Comparison of ENCODE assay signal across 19 cellular contexts in the genomic region with DNA sequence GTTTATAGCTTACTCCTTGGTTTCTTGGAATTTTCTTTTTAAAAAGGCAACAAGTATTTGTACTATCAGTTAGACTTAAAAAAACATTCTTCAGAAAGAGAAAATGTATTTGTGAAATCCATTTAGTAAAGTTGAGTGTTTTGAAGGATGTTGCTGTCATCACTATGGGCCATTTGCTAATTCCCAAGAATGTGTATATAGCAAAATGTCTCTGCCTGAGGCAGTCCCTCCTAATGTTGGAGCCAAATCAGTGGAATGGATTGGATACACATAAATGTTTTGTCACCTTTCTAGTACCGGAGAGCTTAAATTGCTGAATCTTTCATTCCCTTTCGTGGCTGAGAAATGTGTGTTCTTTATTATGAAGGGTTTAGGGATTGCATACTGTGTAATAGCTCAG.
"Had no signal": no experiment of that assay in that cellular context is flagged by ENCODE, and none has a peak within 500 bp of the region (broad histone marks: within the 10 kb centered on the region; RNA-seq: fewer than 3 reads in every experiment).

No MANE protein-coding gene starts in this region.

- H3K4me1 Mint-ChIP-seq: neural progenitor cell had no signal

- H2AFZ ChIP-seq: neural progenitor cell had no signal

- H3K4me1 ChIP-seq: lower lobe of right lung, sigmoid colon, upper lobe of right lung had no signal

- H3K36me3 ChIP-seq: brain microvascular endothelial cell, lower lobe of right lung, neural progenitor cell, ovary, sigmoid colon, thoracic aorta, upper lobe of right lung had no signal

- H3K4me2 ChIP-seq: neural progenitor cell had no signal

- DNase-seq: activated CD4-positive, alpha-beta memory T cell treated with anti-CD3 and anti-CD28 coated beads, Interleukin-2, amount 10 ng/mL, durations not matched to agents 7 days and 5 days; activated CD4-positive, alpha-beta T cell treated with anti-CD3 and anti-CD28 coated beads for 36 hours; activated effector memory CD4-positive, alpha-beta T cell treated with anti-CD3 and anti-CD28 coated beads, Interleukin-2, amount 50 U/mL, for 16 hours; activated T-cell treated with anti-CD3 and anti-CD28 coated beads, Interleukin-2, amount 50 U/mL, for 24 hours; brain microvascular endothelial cell; erythroblast; left colon; lower lobe of right lung; ovary; sigmoid colon; stimulated activated CD4-positive, alpha-beta T cell treated with anti-CD3 and anti-CD28 coated beads, Interleukin-12 subunit alpha, Interleukin-12 subunit beta, amount 100 ng/mL, for 4 hours; stimulated activated CD4-positive, alpha-beta T cell treated with anti-CD3 and anti-CD28 coated beads, Interleukin-2, amount 100 ng/mL, for 24 hours; upper lobe of right lung had no signal

- H3K36me3 Mint-ChIP-seq: activated naive CD4-positive, alpha-beta T cell treated with anti-CD3 and anti-CD28 coated beads, Interleukin-2, amount 50 U/mL, for 72 hours; neural progenitor cell; stimulated activated effector memory CD8-positive, alpha-beta T cell treated with anti-CD3 and anti-CD28 coated beads, Interleukin-12 subunit alpha, Interleukin-12 subunit beta, amount 100 ng/mL, for 72 hours had no signal

- H3K27ac Mint-ChIP-seq: activated CD4-positive, alpha-beta memory T cell treated with anti-CD3 and anti-CD28 coated beads, Interleukin-2, amount 10 ng/mL, durations not matched to agents 7 days and 5 days; activated CD4-positive, alpha-beta T cell treated with anti-CD3 and anti-CD28 coated beads for 36 hours; activated T-cell treated with anti-CD3 and anti-CD28 coated beads, Interleukin-2, amount 50 U/mL, for 24 hours; dendritic cell treated with granulocyte-macrophage colony-stimulating factor and Interleukin-4, amounts not matched to agents 40 ng/mL and 50 ng/mL, for 4 days; neural progenitor cell; stimulated activated effector memory CD8-positive, alpha-beta T cell treated with anti-CD3 and anti-CD28 coated beads, Interleukin-12 subunit alpha, Interleukin-12 subunit beta, amount 100 ng/mL, for 72 hours had no signal

- ATAC-seq: activated CD4-positive, alpha-beta T cell treated with anti-CD3 and anti-CD28 coated beads for 36 hours; activated naive CD4-positive, alpha-beta T cell treated with anti-CD3 and anti-CD28 coated beads, Interleukin-2, amount 50 U/mL, for 72 hours; left colon; lower lobe of right lung; stimulated activated effector memory CD8-positive, alpha-beta T cell treated with anti-CD3 and anti-CD28 coated beads, Interleukin-12 subunit alpha, Interleukin-12 subunit beta, amount 100 ng/mL, for 72 hours; upper lobe of right lung had no signal

- H3K27ac ChIP-seq: brain microvascular endothelial cell, lower lobe of right lung, neural progenitor cell, ovary, sigmoid colon, thoracic aorta, upper lobe of right lung had no signal

- H3K9me3 Mint-ChIP-seq: activated CD4-positive, alpha-beta memory T cell treated with anti-CD3 and anti-CD28 coated beads, Interleukin-2, amount 10 ng/mL, durations not matched to agents 7 days and 5 days; activated T-cell treated with anti-CD3 and anti-CD28 coated beads, Interleukin-2, amount 50 U/mL, for 24 hours; neural progenitor cell had no signal

- H3K9ac ChIP-seq: neural progenitor cell had no signal

- H3K9me3 ChIP-seq: lower lobe of right lung, ovary, sigmoid colon, thoracic aorta, upper lobe of right lung had no signal

- H3K4me3 ChIP-seq: lower lobe of right lung, neural progenitor cell, ovary, sigmoid colon, thoracic aorta, upper lobe of right lung had no signal

- H3K27me3 ChIP-seq: brain microvascular endothelial cell, neural progenitor cell, ovary, sigmoid colon, upper lobe of right lung had no signal

- H3K4me3 Mint-ChIP-seq: activated CD4-positive, alpha-beta memory T cell treated with anti-CD3 and anti-CD28 coated beads, Interleukin-2, amount 10 ng/mL, durations not matched to agents 7 days and 5 days; activated CD4-positive, alpha-beta T cell treated with anti-CD3 and anti-CD28 coated beads for 36 hours; activated T-cell treated with anti-CD3 and anti-CD28 coated beads, Interleukin-2, amount 50 U/mL, for 24 hours; dendritic cell treated with granulocyte-macrophage colony-stimulating factor and Interleukin-4, amounts not matched to agents 40 ng/mL and 50 ng/mL, for 4 days; neural progenitor cell; stimulated activated effector memory CD8-positive, alpha-beta T cell treated with anti-CD3 and anti-CD28 coated beads, Interleukin-12 subunit alpha, Interleukin-12 subunit beta, amount 100 ng/mL, for 72 hours; T-helper 1 cell treated with Interleukin-12 subunit alpha and Interleukin-12 subunit beta and Interleukin-4 antibody, amounts not matched to agents 30 μg/mL and 1 μg/mL, for 36 hours had no signal
